In genomic region chr1:20426923-20427322, GRCh38 we compare ENCODE assay signal across 11 cellular contexts. TPM values are rescaled to one million over a fixed set of nuclear protein-coding genes. Genes with fewer than 3 reads are reported as not detected.
DNase-seq lines count a peak whose midpoint lies in the region; ATAC-seq, FAIRE-seq and TF ChIP-seq lines count a peak whose summit lies in the region.
"Had no signal": no experiment of that assay in that cellular context is flagged by ENCODE, and none has a peak within 500 bp of the region (broad histone marks: within the 10 kb centered on the region; RNA-seq: fewer than 3 reads in every experiment).

No MANE protein-coding gene starts in this region.

- no peak for FAIRE-seq in GM19239 (lab: Jason Lieb, UNC)
- FAIRE-seq: frontal cortex had no signal

- H3K27ac ChIP-seq in left lung = no peak overlapping the region

- no peak overlapping the region for H3K4me3 Mint-ChIP-seq in Calu3 (ENCODE audit: low read depth, unreplicated experiment)
- H3K4me3 Mint-ChIP-seq: naive thymus-derived CD4-positive, alpha-beta T cell had no signal

- no peaks in the 10 kb centered on the region for H3K4me1 ChIP-seq in left lung

- BruUV-seq in Calu3 (replicated peaks; lab: Mats Ljungman, UMichigan) = no TSS peak

- intact Hi-C loops in Calu3 (cut with micrococcal nuclease; ENCODE audit: unreplicated experiment) = loop anchor here (10.0 kb wide), 1 partner anchor 212 kb away; no protein-coding TSS in a partner anchor
- intact Hi-C loops in left lung (cut with DNase I) = no loop called here
- intact Hi-C loops in left ventricle myocardium superior (cut with micrococcal nuclease) = no loop called here

- ATAC-seq in left lung (peak; percentile 63), left ventricle myocardium superior (no peak)
- ATAC-seq: naive thymus-derived CD4-positive, alpha-beta T cell had no signal

- DNase-seq in Calu3 (peak; percentile 9), LHCN-M2 (ENCODE audit: low read depth) (peak; percentile 85), astrocyte of the spinal cord (ENCODE audit: low read depth, low spot score) (peak; percentile 89), left lung (no peak), DMS153 treated with DMSO at 0.1 percent for 48 hours (lab: John Stamatoyannopoulos, UW; ENCODE audit: unreplicated experiment) (no peak), NCI-H146 (lab: John Stamatoyannopoulos, UW) (no peak), GM19239 (ENCODE audit: insufficient read length, low spot score) (no peak), left ventricle myocardium superior (no peak)
- DNase-seq: KG1 had no signal

- no peaks in the 10 kb centered on the region for H3K36me3 ChIP-seq in left lung

- TF ChIP-seq CTCF in Calu3 (IDR thresholded peaks at IDR 0.05; ENCODE audit: unreplicated experiment) = no peak
- TF ChIP-seq CTCF in astrocyte of the spinal cord (IDR thresholded peaks at IDR 0.05; ENCODE audit: low read depth, low read length) = no peak
- TF ChIP-seq CTCF in left lung (IDR thresholded peaks at IDR 0.05) = no peak

- H3K4me1 Mint-ChIP-seq in Calu3 (ENCODE audit: low read depth, unreplicated experiment) = no peaks in the 10 kb centered on the region

- in situ Hi-C loops in astrocyte of the spinal cord (cut with HindIII; ENCODE audit: low sequenced_read_pairs) = no loop called here

- peaks cover 0 to 30% of the 10 kb centered on the region in 2 donors for H3K9me3 ChIP-seq in left lung

- peaks cover 0 to 26% of the 10 kb centered on the region in 2 donors for H3K27me3 ChIP-seq in left lung

- H3K4me3 ChIP-seq in astrocyte of the spinal cord (ENCODE audit: low read depth, low read length) = no peak overlapping the region
- H3K4me3 ChIP-seq in left lung = no peak overlapping the region

- H3K9me3 Mint-ChIP-seq in Calu3 (ENCODE audit: low read depth, unreplicated experiment) = peaks cover 3% of the 10 kb centered on the region

- peaks cover 4% of the 10 kb centered on the region for H3K27me3 Mint-ChIP-seq in Calu3 (ENCODE audit: unreplicated experiment)

- H3K27ac Mint-ChIP-seq in Calu3 (ENCODE audit: unreplicated experiment) = no peak overlapping the region
- H3K27ac Mint-ChIP-seq: naive thymus-derived CD4-positive, alpha-beta T cell had no signal

- peaks cover 5% of the 10 kb centered on the region for H3K36me3 Mint-ChIP-seq in Calu3 (ENCODE audit: insufficient read depth, unreplicated experiment)

- CTCF ChIA-PET in Calu3 (lab: Charles Lee) = interaction anchor here (1.3 to 1.5 kb wide), 2 partner anchors 50 to 65 kb away, joined by 3 to 5 read pairs; no protein-coding TSS in a partner anchor

RNA-seq across cellular contexts. Expression of gene CAMK2N1, which starts 59.1 kb away (rescaled TPM):
- total RNA-seq in Calu3 (2022) (56.0 and 66.0 TPM in 2 replicates), LHCN-M2 (2014; rRNA removed) (31.2 and 34.0 TPM in 2 replicates), left lung (10 to 100 TPM; 17.9 to 42.2 TPM), left ventricle myocardium superior (9.9 TPM)
- polyA plus RNA-seq in LHCN-M2 (2012) = 23.8 TPM

Comparison
In these comparisons a context has a peak if more than half of its experiments do, and no peak if none do; other contexts are left out.
1. DNase-seq: peak in Calu3 (single experiment), LHCN-M2 (single experiment) and astrocyte of the spinal cord (single experiment); none in left lung (0 of 2), DMS153 treated with DMSO at 0.1 percent for 48 hours (single experiment), NCI-H146 (single experiment), GM19239 (single experiment) and left ventricle myocardium superior (single experiment).